13 cellular contexts compared by ENCODE assay signal in the genomic region with DNA sequence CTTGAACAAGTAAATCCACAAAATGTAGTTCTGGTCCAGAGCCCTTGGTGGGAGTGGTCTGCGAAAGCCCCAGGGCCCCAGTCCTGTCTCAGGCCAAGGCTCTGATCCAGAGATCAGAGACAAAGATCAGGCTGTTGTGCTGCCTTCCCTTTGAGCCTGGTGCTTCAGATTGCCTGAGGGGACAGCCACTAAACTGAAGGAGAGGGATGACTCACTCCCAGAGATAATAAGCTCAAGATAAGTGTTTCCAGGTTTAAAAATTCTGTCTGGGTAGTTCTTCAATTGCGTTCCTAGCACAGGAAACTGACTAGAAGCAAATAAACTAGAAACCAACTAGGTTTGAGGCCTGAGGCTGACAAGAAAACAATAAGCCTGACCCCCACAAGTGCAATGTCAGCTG.
DNase-seq lines count a peak whose midpoint lies in the region; ATAC-seq and TF ChIP-seq lines count a peak whose summit lies in the region.
"Had no signal": no experiment of that assay in that cellular context is flagged by ENCODE, and none has a peak within 500 bp of the region (broad histone marks: within the 10 kb centered on the region; RNA-seq: fewer than 3 reads in every experiment).

No MANE protein-coding gene starts in this region.

- H3K4me3 Mint-ChIP-seq in nephron progenitor cell = no peak overlapping the region
- H3K4me3 Mint-ChIP-seq: neural progenitor cell had no signal

- H3K36me3 Mint-ChIP-seq in nephron progenitor cell (ENCODE audit: low read depth) = no peaks in the 10 kb centered on the region
- H3K36me3 Mint-ChIP-seq: neural progenitor cell had no signal

- peaks cover 2% of the 10 kb centered on the region for H3K27me3 ChIP-seq in brain microvascular endothelial cell (replicated peaks)
- H3K27me3 ChIP-seq: neural progenitor cell had no signal

- H3K27ac ChIP-seq in brain microvascular endothelial cell = no peak overlapping the region
- H3K27ac ChIP-seq: 22Rv1, neural progenitor cell had no signal

- TF ChIP-seq CTCF in brain microvascular endothelial cell (IDR thresholded peaks at IDR 0.05; ENCODE audit: low read depth, low read length, missing control alignments) = no peak
- no peak for TF ChIP-seq CTCF in nephron progenitor cell (IDR thresholded peaks at IDR 0.05)

- in situ Hi-C loops in brain microvascular endothelial cell (cut with HindIII; ENCODE audit: low pct_ligation_motif_present, low sequenced_read_pairs) = no loop called here

- H3K27ac Mint-ChIP-seq in nephron progenitor cell = peak overlapping the region; percentile 58
- H3K27ac Mint-ChIP-seq: neural progenitor cell had no signal

- H3K36me3 ChIP-seq in brain microvascular endothelial cell (replicated peaks) = no peaks in the 10 kb centered on the region
- H3K36me3 ChIP-seq: neural progenitor cell had no signal

- no peaks in the 10 kb centered on the region for H3K9me3 Mint-ChIP-seq in nephron progenitor cell
- H3K9me3 Mint-ChIP-seq: neural progenitor cell had no signal

- DNase-seq in DMS79 treated with DMSO at 0.1 percent for 48 hours (lab: John Stamatoyannopoulos, UW) (peak; percentile 20), DMS79 (lab: John Stamatoyannopoulos, UW) (no peak), NCI-H146 (lab: John Stamatoyannopoulos, UW) (peak; percentile 75), brain microvascular endothelial cell (peak; percentile 14), nephron progenitor cell (no peak), NCI-H1694 (lab: John Stamatoyannopoulos, UW) (no peak), NCI-H2171 (lab: John Stamatoyannopoulos, UW) (no peak)
- DNase-seq: activated CD4-positive, CD25-positive, alpha-beta regulatory T cell; NCI-H1092 treated with DMSO at 0.1 percent for 48 hours; stimulated activated CD8-positive, alpha-beta memory T cell treated with anti-CD3 and anti-CD28 coated beads, Interleukin-4, amount 100 ng/mL, for 48 hours had no signal

- H3K4me1 Mint-ChIP-seq in nephron progenitor cell = peaks cover 13% of the 10 kb centered on the region

- no peak for ATAC-seq in HG02759 (IDR thresholded peaks at IDR 0.05; ENCODE audit: unreplicated experiment)

- H3K27me3 Mint-ChIP-seq in nephron progenitor cell (ENCODE audit: low read depth, poor library complexity) = peaks cover 1% of the 10 kb centered on the region

- H3K4me3 ChIP-seq in brain microvascular endothelial cell (ENCODE audit: low read depth, low read length) = no peak overlapping the region
- H3K4me3 ChIP-seq: neural progenitor cell had no signal

Comparison
In these comparisons a context has a peak if more than half of its experiments do, and no peak if none do; other contexts are left out.
1. DNase-seq: peak in DMS79 treated with DMSO at 0.1 percent for 48 hours (single experiment), NCI-H146 (single experiment) and brain microvascular endothelial cell (single experiment); none in DMS79 (single experiment), nephron progenitor cell (single experiment), NCI-H1694 (single experiment) and NCI-H2171 (single experiment).